Comparison of ENCODE assay signal across 12 cellular contexts in the genomic region with DNA sequence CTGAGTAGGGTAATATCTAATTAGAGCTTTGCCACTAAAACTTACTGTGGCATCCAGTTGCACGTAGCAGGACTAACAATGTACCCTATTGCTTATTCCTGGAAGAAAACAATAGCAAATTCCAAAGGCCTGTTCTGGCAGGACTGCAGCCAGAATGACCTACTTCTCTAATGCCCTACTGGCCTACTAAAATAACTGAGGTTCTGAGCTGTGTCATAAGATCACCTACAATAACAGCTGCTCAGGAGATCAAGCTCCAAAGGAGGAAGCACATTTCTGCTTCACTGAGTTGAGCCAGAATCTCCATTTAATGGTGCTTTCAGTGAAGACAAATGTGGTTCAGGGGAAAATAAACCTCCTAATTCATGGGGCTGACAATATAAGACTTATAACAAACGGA. TPM values are rescaled to one million over a fixed set of nuclear protein-coding genes. Genes with fewer than 3 reads are reported as not detected.
A peak's percentile ranks its signal among the peaks of the same experiment; 100 is the strongest.
DNase-seq lines count a peak whose midpoint lies in the region; ATAC-seq and TF ChIP-seq lines count a peak whose summit lies in the region.
"Had no signal": no experiment of that assay in that cellular context is flagged by ENCODE, and none has a peak within 500 bp of the region (broad histone marks: within the 10 kb centered on the region; RNA-seq: fewer than 3 reads in every experiment).

No MANE protein-coding gene starts in this region.

- H3K27me3 Mint-ChIP-seq in stimulated activated memory B cell treated with anti-CD40 and anti-IgM and Interleukin-4, amounts not matched to agents 10 μg/mL and 1 μg/mL and 100 μg/mL, for 72 hours, result peaks cover 7% of the 10 kb centered on the region

- intact Hi-C loops in A673 (cut with micrococcal nuclease; ENCODE audit: unreplicated experiment), result no loop called here

- no peaks in the 10 kb centered on the region for H3K36me3 Mint-ChIP-seq in stimulated activated memory B cell treated with anti-CD40 and anti-IgM and Interleukin-4, amounts not matched to agents 10 μg/mL and 1 μg/mL and 100 μg/mL, for 72 hours

- no peak overlapping the region for H3K4me3 ChIP-seq in MG63
- no peak overlapping the region for H3K4me3 ChIP-seq in A673 (ENCODE audit: low read depth, low read length, poor library complexity, severe bottlenecking)

- TF ChIP-seq CTCF in A673 (conservative IDR thresholded peaks at IDR 0.05; ENCODE audit: low read depth, low read length), result no peak

- H3K4me1 ChIP-seq in A673 (ENCODE audit: insufficient read depth, low read length, poor library complexity, severe bottlenecking), result peaks cover 3% of the 10 kb centered on the region

- ATAC-seq in stimulated activated memory B cell treated with anti-CD40 and anti-IgM and Interleukin-4, amounts not matched to agents 10 μg/mL and 1 μg/mL and 100 μg/mL, for 72 hours, result no peak
- ATAC-seq in GM18502 (IDR thresholded peaks at IDR 0.05; ENCODE audit: poor library complexity, unreplicated experiment), result no peak

- H3K9me3 ChIP-seq in MG63 (no peaks in the 10 kb centered on the region), A673 (ENCODE audit: low read depth, low read length, poor library complexity, severe bottlenecking) (no peaks in the 10 kb centered on the region)

- H3K4me3 Mint-ChIP-seq in stimulated activated memory B cell treated with anti-CD40 and anti-IgM and Interleukin-4, amounts not matched to agents 10 μg/mL and 1 μg/mL and 100 μg/mL, for 72 hours, result no peak overlapping the region
- H3K4me3 Mint-ChIP-seq: HFFc6 had no signal

- POLR2A ChIA-PET in A673 (lab: Charles Lee; ENCODE audit: low non-redundant PET), result no interaction called here

- H3K27ac ChIP-seq in A673 (ENCODE audit: low read depth, low read length, poor library complexity, severe bottlenecking), result no peak overlapping the region

- no peak overlapping the region for H3K27ac Mint-ChIP-seq in stimulated activated memory B cell treated with anti-CD40 and anti-IgM and Interleukin-4, amounts not matched to agents 10 μg/mL and 1 μg/mL and 100 μg/mL, for 72 hours
- H3K27ac Mint-ChIP-seq: HFFc6 had no signal

- no peaks in the 10 kb centered on the region for H3K9me3 Mint-ChIP-seq in stimulated activated memory B cell treated with anti-CD40 and anti-IgM and Interleukin-4, amounts not matched to agents 10 μg/mL and 1 μg/mL and 100 μg/mL, for 72 hours
- H3K9me3 Mint-ChIP-seq: HFFc6 had no signal

- H3K27me3 ChIP-seq in MG63 (no peaks in the 10 kb centered on the region), A673 (replicated peaks; ENCODE audit: insufficient read depth, low read depth, low read length, poor library complexity) (no peaks in the 10 kb centered on the region)

- DNase-seq in MG63 (peak; percentile 64), amniotic epithelial cell (ENCODE audit: low read depth) (peak; percentile 84), iPS-NIHi11 (ENCODE audit: low spot score) (peak; percentile 39), ureter (ENCODE audit: low spot score) (peak; percentile 48), A673 (ENCODE audit: low spot score) (no peak)
- DNase-seq: activated CD4-positive, alpha-beta T cell treated with anti-CD3 and anti-CD28 coated beads for 1 hour; activated naive CD4-positive, alpha-beta T cell treated with Interleukin-2 at 50 U/mL for 16 hours; HFFc6; NCI-H1092 treated with DMSO at 0.1 percent for 48 hours; RPMI8226 had no signal

- BruUV-seq in A673 (replicated peaks; lab: Mats Ljungman, UMichigan), result no TSS peak

- CTCF ChIA-PET in A673 (lab: Charles Lee), result no interaction called here

- H3K36me3 ChIP-seq in MG63 (no peaks in the 10 kb centered on the region), A673 (ENCODE audit: insufficient read depth, low read length, poor library complexity, severe bottlenecking) (no peaks in the 10 kb centered on the region)

- H3K4me1 Mint-ChIP-seq in stimulated activated memory B cell treated with anti-CD40 and anti-IgM and Interleukin-4, amounts not matched to agents 10 μg/mL and 1 μg/mL and 100 μg/mL, for 72 hours, result no peaks in the 10 kb centered on the region

RNA-seq across cellular contexts. Expression of a gene that starts 42.2 kb away (rescaled TPM):
- 4.5 and 12.3 TPM in 2 replicates for total RNA-seq in MG63 (2014; rRNA removed; shearing (Covaris generic); ENCODE audit: low replicate concordance)
- 0.44 TPM for total RNA-seq in ureter
- 2.5 and 2.7 TPM in 2 replicates for total RNA-seq in A673 (2021)
